In the genomic region with DNA sequence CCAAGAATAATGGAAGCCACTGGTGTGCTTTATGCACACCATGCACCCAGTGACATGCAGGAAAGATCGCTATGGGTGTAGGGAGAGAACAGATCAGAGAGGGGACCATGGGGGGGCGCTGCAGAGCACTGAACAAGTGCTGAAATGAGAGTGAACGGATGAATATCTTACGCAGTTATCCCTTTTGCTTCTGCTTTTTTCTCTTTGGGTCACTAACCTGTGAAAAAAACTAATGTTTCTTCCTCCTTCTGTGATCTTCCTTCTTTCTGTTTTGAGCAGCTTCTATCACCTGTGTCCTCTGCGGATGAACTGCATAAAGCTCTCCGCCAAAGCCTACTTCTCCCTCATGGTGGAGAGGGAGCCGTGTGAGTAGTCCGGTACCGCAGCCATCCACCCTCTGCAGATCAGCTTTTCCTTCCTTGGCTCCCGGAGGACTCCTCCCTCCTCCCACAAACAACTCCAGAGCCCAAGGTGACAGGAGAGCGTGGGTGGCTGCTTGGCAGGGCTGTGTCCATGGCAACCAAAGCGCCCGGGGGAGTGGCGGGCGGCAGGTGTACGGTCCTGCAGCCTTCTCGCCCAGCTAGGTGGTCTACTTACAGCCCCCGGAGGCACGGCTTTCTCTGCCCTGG, we compare ENCODE assay signal across 8 cellular contexts.
A peak's percentile ranks its signal among the peaks of the same experiment; 100 is the strongest.
DNase-seq lines count a peak whose midpoint lies in the region; ATAC-seq and TF ChIP-seq lines count a peak whose summit lies in the region.

No MANE protein-coding gene starts in this region.

- DNase-seq in PC-9: no peak
- peak; percentile 31 for DNase-seq in inferior parietal cortex (ENCODE audit: extremely low spot score)
- DNase-seq in COLO829 (ENCODE audit: low spot score): no peak
- DNase-seq in amniotic stem cell (lab: John Stamatoyannopoulos, UW): no peak
- no peak for DNase-seq in T1000 (lab: John Stamatoyannopoulos, UW)

- 0 out of 2 replicates have a peak, but pooled peaks have one; percentile 32 for TF ChIP-seq CTCF in PC-9 (conservative IDR thresholded peaks at IDR 0.05)

- CTCF ChIA-PET in PC-9 (lab: Charles Lee): interaction anchor here (0.6 to 0.7 kb wide), 3 partner anchors 34 to 594 kb away, joined by 3 to 5 read pairs (median 4); no protein-coding TSS in a partner anchor

- H3K27me3 Mint-ChIP-seq in activated T-helper 17 cell treated with anti-CD3 and anti-CD28 coated beads, Interleukin-2, amount 50 U/mL, for 72 hours: peaks cover 3% of the 10 kb centered on the region

- no peak overlapping the region for H2AFZ ChIP-seq in PC-9

- H3K9me3 Mint-ChIP-seq in activated T-helper 17 cell treated with anti-CD3 and anti-CD28 coated beads, Interleukin-2, amount 50 U/mL, for 72 hours: no peaks in the 10 kb centered on the region

- H3K9me2 ChIP-seq in PC-9 (ENCODE audit: insufficient read depth): no peaks in the 10 kb centered on the region

- H3K4me3 ChIP-seq in BLaER1 treated with 17β-estradiol and CSF1 and Interleukin-3, amounts not matched to agents 10 nM and 100 nM: no peak overlapping the region
- no peak overlapping the region for H3K4me3 ChIP-seq in PC-9

- no peaks in the 10 kb centered on the region; a peak in 2 of 22 replicates for H4K20me1 ChIP-seq in BLaER1 treated with 17β-estradiol and CSF1 and Interleukin-3, amounts not matched to agents 10 nM and 100 nM
- H4K20me1 ChIP-seq in PC-9 (ENCODE audit: insufficient read depth): no peaks in the 10 kb centered on the region

- H3K4me1 ChIP-seq in BLaER1 treated with 17β-estradiol and CSF1 and Interleukin-3, amounts not matched to agents 10 nM and 100 nM: peaks cover 44 to 66% (median 50%) of the 10 kb centered on the region in 10 experiments
- peaks cover 6% of the 10 kb centered on the region for H3K4me1 ChIP-seq in PC-9 (replicated peaks; ENCODE audit: insufficient read depth)

- no peaks in the 10 kb centered on the region for H3K79me2 ChIP-seq in PC-9 (ENCODE audit: low read depth)

- H3K36me3 ChIP-seq in BLaER1 treated with 17β-estradiol and CSF1 and Interleukin-3, amounts not matched to agents 10 nM and 100 nM: no peaks in the 10 kb centered on the region
- no peaks in the 10 kb centered on the region for H3K36me3 ChIP-seq in PC-9 (ENCODE audit: low read depth)

- BruUV-seq in PC-9 (replicated peaks; lab: Mats Ljungman, UMichigan): no TSS peak

- H3K4me2 ChIP-seq in BLaER1 treated with 17β-estradiol and CSF1 and Interleukin-3, amounts not matched to agents 10 nM and 100 nM: peak overlapping the region; percentile 74 to 96 (median 82)
- no peak overlapping the region for H3K4me2 ChIP-seq in PC-9

- no peaks in the 10 kb centered on the region for H3K36me3 Mint-ChIP-seq in activated T-helper 17 cell treated with anti-CD3 and anti-CD28 coated beads, Interleukin-2, amount 50 U/mL, for 72 hours (ENCODE audit: low read depth)

- peaks cover 26% of the 10 kb centered on the region for H3K4me1 Mint-ChIP-seq in activated T-helper 17 cell treated with anti-CD3 and anti-CD28 coated beads, Interleukin-2, amount 50 U/mL, for 72 hours

- H3K4me3 Mint-ChIP-seq in activated T-helper 17 cell treated with anti-CD3 and anti-CD28 coated beads, Interleukin-2, amount 50 U/mL, for 72 hours: no peak overlapping the region

- intact Hi-C loops in PC-9 (cut with micrococcal nuclease; ENCODE audit: unreplicated experiment): loop anchor here (5.0 kb wide), 2 partner anchors 274 to 496 kb away; no protein-coding TSS in a partner anchor

- H3F3A ChIP-seq in PC-9 (ENCODE audit: insufficient read depth, low read depth): peaks cover 7% of the 10 kb centered on the region; the same call in 1 of the 2 replicates

- H3K27me3 ChIP-seq in BLaER1 treated with 17β-estradiol and CSF1 and Interleukin-3, amounts not matched to agents 10 nM and 100 nM: peaks cover 0 to 6% (median 0%) of the 10 kb centered on the region in 11 experiments; a peak in 2 of 22 replicates
- H3K27me3 ChIP-seq in PC-9 (ENCODE audit: insufficient read depth, low read depth): peaks cover 34% of the 10 kb centered on the region

- H3K27ac ChIP-seq in BLaER1 treated with 17β-estradiol and CSF1 and Interleukin-3, amounts not matched to agents 10 nM and 100 nM: peak overlapping the region in 8 of 11 experiments; percentile 56 to 78 (median 74); a peak in 16 of 22 replicates
- no peak overlapping the region for H3K27ac ChIP-seq in PC-9

- ATAC-seq in GM21619 (IDR thresholded peaks at IDR 0.05; ENCODE audit: unreplicated experiment): peak; percentile 34
- no peak for ATAC-seq in activated T-helper 17 cell treated with anti-CD3 and anti-CD28 coated beads, Interleukin-2, amount 50 U/mL, for 72 hours (replicated peaks)

- no peak overlapping the region for H3K27ac Mint-ChIP-seq in activated T-helper 17 cell treated with anti-CD3 and anti-CD28 coated beads, Interleukin-2, amount 50 U/mL, for 72 hours

- peak overlapping the region in 2 of 11 experiments; percentile 54 to 69; a peak in 1 of 22 replicates for H3K9ac ChIP-seq in BLaER1 treated with 17β-estradiol and CSF1 and Interleukin-3, amounts not matched to agents 10 nM and 100 nM

- no peaks in the 10 kb centered on the region for H3K9me3 ChIP-seq in BLaER1 treated with 17β-estradiol and CSF1 and Interleukin-3, amounts not matched to agents 10 nM and 100 nM (replicated peaks in 1 of 11)
- no peaks in the 10 kb centered on the region for H3K9me3 ChIP-seq in PC-9 (ENCODE audit: insufficient read depth, low read depth)

- POLR2A ChIA-PET in PC-9 (lab: Charles Lee; ENCODE audit: unreplicated experiment): no interaction called here
